8 cellular contexts compared by ENCODE assay signal in the genomic region with DNA sequence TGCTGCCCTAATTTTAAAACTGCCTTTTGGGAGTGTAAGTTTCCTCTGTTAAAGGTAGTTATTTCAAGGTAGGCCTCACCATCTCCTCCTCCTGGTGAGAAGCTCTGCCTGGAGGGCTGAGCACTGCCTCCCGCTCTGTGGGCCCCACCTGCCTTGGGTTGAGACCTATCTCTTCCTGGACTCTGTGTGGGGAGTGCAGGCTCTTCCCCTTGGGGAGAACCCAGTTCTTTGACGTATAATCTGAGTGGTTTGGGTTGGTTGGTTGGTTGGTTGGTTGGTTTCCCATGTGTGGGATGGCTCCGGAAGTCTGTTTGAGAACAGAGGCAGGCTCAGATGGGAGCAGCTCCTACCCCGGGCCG. TPM values are rescaled to one million over a fixed set of nuclear protein-coding genes. Genes with fewer than 3 reads are reported as not detected.
A peak's percentile ranks its signal among the peaks of the same experiment; 100 is the strongest.
DNase-seq lines count a peak whose midpoint lies in the region; TF ChIP-seq lines count a peak whose summit lies in the region.

No MANE protein-coding gene starts in this region.

- H3K9me3 ChIP-seq in left ventricle myocardium inferior (replicated peaks) = no peaks in the 10 kb centered on the region

- H3K9me3 Mint-ChIP-seq in activated CD4-positive, alpha-beta memory T cell treated with anti-CD3 and anti-CD28 coated beads for 36 hours = peaks cover 4% of the 10 kb centered on the region
- no peaks in the 10 kb centered on the region for H3K9me3 Mint-ChIP-seq in stimulated activated naive CD8-positive, alpha-beta T cell treated with anti-CD3 and anti-CD28 coated beads, Interleukin-15, Interleukin-2, amounts not matched to agents 100 ng/mL and 50 ng/mL, for 24 hours

- peak overlapping the region; percentile 41 for H3K4me3 Mint-ChIP-seq in activated CD4-positive, alpha-beta memory T cell treated with anti-CD3 and anti-CD28 coated beads for 36 hours
- peak overlapping the region; percentile 25 for H3K4me3 Mint-ChIP-seq in stimulated activated naive CD8-positive, alpha-beta T cell treated with anti-CD3 and anti-CD28 coated beads, Interleukin-15, Interleukin-2, amounts not matched to agents 100 ng/mL and 50 ng/mL, for 24 hours

- H3K27me3 Mint-ChIP-seq in activated CD4-positive, alpha-beta memory T cell treated with anti-CD3 and anti-CD28 coated beads for 36 hours = no peaks in the 10 kb centered on the region
- no peaks in the 10 kb centered on the region for H3K27me3 Mint-ChIP-seq in stimulated activated naive CD8-positive, alpha-beta T cell treated with anti-CD3 and anti-CD28 coated beads, Interleukin-15, Interleukin-2, amounts not matched to agents 100 ng/mL and 50 ng/mL, for 24 hours

- TF ChIP-seq POLR2A in lower leg skin (IDR thresholded peaks at IDR 0.05) = no peak

- peaks cover 1% of the 10 kb centered on the region for H3K36me3 Mint-ChIP-seq in activated CD4-positive, alpha-beta memory T cell treated with anti-CD3 and anti-CD28 coated beads for 36 hours
- peaks cover 34% of the 10 kb centered on the region for H3K36me3 Mint-ChIP-seq in stimulated activated naive CD8-positive, alpha-beta T cell treated with anti-CD3 and anti-CD28 coated beads, Interleukin-15, Interleukin-2, amounts not matched to agents 100 ng/mL and 50 ng/mL, for 24 hours (ENCODE audit: low read depth)

- CTCF ChIA-PET in activated CD4-positive, alpha-beta memory T cell treated with anti-CD3 and anti-CD28 coated beads for 36 hours (lab: Charles Lee) = interaction anchor here (0.8 to 1.7 kb wide), 7 partner anchors 27 to 284 kb away, joined by 4 to 10 read pairs (median 5); partner anchors contain the start of genes FAM98C, MRPS12 and SARS2

- DNase-seq in H7 = peak; percentile 43
- DNase-seq in activated CD4-positive, alpha-beta memory T cell treated with anti-CD3 and anti-CD28 coated beads for 36 hours = peak; percentile 69
- DNase-seq in left ventricle myocardium inferior = no peak
- no peak for DNase-seq in middle frontal gyrus (ENCODE audit: extremely low spot score, low spot score)
- no peak for DNase-seq in lower leg skin (ENCODE audit: low spot score in 2 of 2)
- no peak for DNase-seq in DMS53 treated with DMSO at 0.1 percent for 48 hours (lab: John Stamatoyannopoulos, UW; ENCODE audit: unreplicated experiment)
- DNase-seq in NCI-H2171 (lab: John Stamatoyannopoulos, UW) = no peak

- H3K36me3 ChIP-seq in H7 (replicated peaks; ENCODE audit: control insufficient read depth, insufficient read depth, low read length) = no peaks in the 10 kb centered on the region; the same call in 1 of the 2 replicates
- H3K36me3 ChIP-seq in left ventricle myocardium inferior = peaks cover 5% of the 10 kb centered on the region

- TF ChIP-seq CTCF in left ventricle myocardium inferior (IDR thresholded peaks at IDR 0.05; ENCODE audit: borderline replicate concordance) = no peak
- no peak for TF ChIP-seq CTCF in lower leg skin (IDR thresholded peaks at IDR 0.05)

- peak overlapping the region; percentile 91 for H3K27ac ChIP-seq in left ventricle myocardium inferior (replicated peaks)

- H3K4me3 ChIP-seq in H7 (ENCODE audit: insufficient read depth, low read depth, low read length) = no peak overlapping the region
- H3K4me3 ChIP-seq in left ventricle myocardium inferior = peak overlapping the region; percentile 24
- H3K4me3 ChIP-seq in lower leg skin (ENCODE audit: low read depth, poor library complexity, severe bottlenecking) = no peak overlapping the region

- peaks cover 100% of the 10 kb centered on the region for H3K4me1 ChIP-seq in left ventricle myocardium inferior

- 51 to 54% methylated on average over 5 of the region's 5 CpGs for WGBS in lower leg skin, 2 donors

- H3K27ac Mint-ChIP-seq in activated CD4-positive, alpha-beta memory T cell treated with anti-CD3 and anti-CD28 coated beads for 36 hours = peak overlapping the region; percentile 88
- peak overlapping the region; percentile 76 for H3K27ac Mint-ChIP-seq in stimulated activated naive CD8-positive, alpha-beta T cell treated with anti-CD3 and anti-CD28 coated beads, Interleukin-15, Interleukin-2, amounts not matched to agents 100 ng/mL and 50 ng/mL, for 24 hours

- H3K27me3 ChIP-seq in H7 (ENCODE audit: control insufficient read depth, insufficient read depth, low read length) = no peaks in the 10 kb centered on the region
- no peaks in the 10 kb centered on the region for H3K27me3 ChIP-seq in left ventricle myocardium inferior (ENCODE audit: low read depth)

- POLR2A ChIA-PET in activated CD4-positive, alpha-beta memory T cell treated with anti-CD3 and anti-CD28 coated beads for 36 hours (lab: Charles Lee) = interaction anchor here (0.6 to 0.9 kb wide), 3 partner anchors 30 to 62 kb away, joined by 3 to 6 read pairs (median 4); partner anchors contain the start of gene ACTN4

- intact Hi-C loops in activated CD4-positive, alpha-beta memory T cell treated with anti-CD3 and anti-CD28 coated beads for 36 hours (cut with micrococcal nuclease) = loop anchor here (1.0 to 10.0 kb wide), 2 partner anchors 31 to 52 kb away; no protein-coding TSS in a partner anchor
- intact Hi-C loops in left ventricle myocardium inferior (cut with micrococcal nuclease) (no loop called here), lower leg skin (cut with DNase I; ENCODE audit: low total_unique reads) (no loop called here)

- H3K4me1 Mint-ChIP-seq in activated CD4-positive, alpha-beta memory T cell treated with anti-CD3 and anti-CD28 coated beads for 36 hours (ENCODE audit: low read depth) = peaks cover 65% of the 10 kb centered on the region
- H3K4me1 Mint-ChIP-seq in stimulated activated naive CD8-positive, alpha-beta T cell treated with anti-CD3 and anti-CD28 coated beads, Interleukin-15, Interleukin-2, amounts not matched to agents 100 ng/mL and 50 ng/mL, for 24 hours (ENCODE audit: low read depth) = peaks cover 77% of the 10 kb centered on the region

RNA-seq across cellular contexts. Expression of gene ACTN4, which starts 39.1 kb away (rescaled TPM):
- total RNA-seq in H7 (2014; rRNA removed; shearing (Covaris generic)) = 163 and 226 TPM in 2 replicates
- 100 to 1,000 TPM; 267 to 270 TPM for total RNA-seq in activated CD4-positive, alpha-beta memory T cell treated with anti-CD3 and anti-CD28 coated beads for 36 hours
- total RNA-seq in left ventricle myocardium inferior = 111 TPM
- total RNA-seq in lower leg skin = 100 to 1,000 TPM; 411 to 572 (median 469) TPM

RNA-seq across cellular contexts. Expression of gene CAPN12, which starts 57.8 kb away (rescaled TPM):
- 3.0 and 5.4 TPM in 2 replicates for total RNA-seq in H7 (2014; rRNA removed; shearing (Covaris generic))
- 1 to 10 TPM; 7.1 to 9.0 TPM for total RNA-seq in activated CD4-positive, alpha-beta memory T cell treated with anti-CD3 and anti-CD28 coated beads for 36 hours
- 0.22 TPM for total RNA-seq in left ventricle myocardium inferior
- 10 to 100 TPM in 3 of 4 donors, 1 to 10 TPM in 1; 7.6 to 20.0 (median 12.9) TPM for total RNA-seq in lower leg skin

Comparison
In these comparisons a context has a peak if more than half of its experiments do, and no peak if none do; other contexts are left out.
1. DNase-seq: peak in H7 (single experiment) and activated CD4-positive, alpha-beta memory T cell treated with anti-CD3 and anti-CD28 coated beads for 36 hours (single experiment); none in left ventricle myocardium inferior (single experiment), middle frontal gyrus (single experiment), lower leg skin (0 of 2), DMS53 treated with DMSO at 0.1 percent for 48 hours (single experiment) and NCI-H2171 (single experiment).